ENCODE assay signal across 6 cellular contexts in the genomic region with DNA sequence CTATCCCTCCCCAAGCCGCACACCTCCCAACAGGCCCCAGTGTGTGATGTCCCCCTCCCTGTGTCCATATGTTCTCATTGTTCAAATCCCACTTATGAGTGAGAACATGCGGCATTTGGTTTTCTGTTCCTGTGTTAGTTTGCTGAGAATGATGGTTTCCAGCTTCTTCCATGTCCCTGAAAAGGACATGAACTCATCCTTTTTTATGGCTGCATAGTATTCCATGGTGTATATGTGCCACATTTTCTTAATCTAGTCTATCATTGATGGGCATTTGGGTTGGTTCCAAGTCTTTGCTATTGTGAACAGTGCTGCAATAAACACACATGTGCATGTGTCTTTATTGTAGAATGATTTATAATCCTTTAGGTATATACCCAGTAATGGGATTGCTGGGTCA. TPM values are rescaled to one million over a fixed set of nuclear protein-coding genes. Genes with fewer than 3 reads are reported as not detected.
"Had no signal": no experiment of that assay in that cellular context is flagged by ENCODE, and none has a peak within 500 bp of the region (broad histone marks: within the 10 kb centered on the region; RNA-seq: fewer than 3 reads in every experiment).

No MANE protein-coding gene starts in this region.

RNA-seq across cellular contexts. Expression of a gene that starts 12.2 kb away (rescaled TPM):
- total RNA-seq: GM23248, GM23338, H1, H7, H9, HFFc6 had no signal
- polyA plus RNA-seq: GM23248, GM23338, H1 had no signal
